10 cellular contexts compared by ENCODE assay signal in genomic region chr7:47536705-47537611, GRCh38. TPM values are rescaled to one million over a fixed set of nuclear protein-coding genes. Genes with fewer than 3 reads are reported as not detected.
A peak's percentile ranks its signal among the peaks of the same experiment; 100 is the strongest.
DNase-seq lines count a peak whose midpoint lies in the region; ATAC-seq and TF ChIP-seq lines count a peak whose summit lies in the region.
"Had no signal": no experiment of that assay in that cellular context is flagged by ENCODE, and none has a peak within 500 bp of the region (broad histone marks: within the 10 kb centered on the region; RNA-seq: fewer than 3 reads in every experiment).

No MANE protein-coding gene starts in this region.

- 8% methylated on average over 84 of the region's 94 CpGs for WGBS in mesenchymal stem cell
- 39 to 68% methylated on average over 23 to 46 of the region's 94 CpGs for WGBS in upper lobe of left lung, 2 donors

- H3K4me2 ChIP-seq in mesenchymal stem cell (ENCODE audit: low read length, poor library complexity, severe bottlenecking): peak overlapping the region; percentile 41

- peak overlapping the region; percentile 2 for H2AK5ac ChIP-seq in mesenchymal stem cell (ENCODE audit: low read length, severe bottlenecking)

- peaks cover 13% of the 10 kb centered on the region for H3K4me1 Mint-ChIP-seq in endothelial cell (ENCODE audit: unreplicated experiment)

- peak in 1 of 2 donors; percentile 81 for ATAC-seq in upper lobe of left lung (ENCODE audit: low FRiP score in 2 of 2)

- peak overlapping the region; percentile 85 for H4K91ac ChIP-seq in mesenchymal stem cell (ENCODE audit: low read length)

- no peak overlapping the region for H2BK5ac ChIP-seq in mesenchymal stem cell (ENCODE audit: low read depth, low read length, poor library complexity, severe bottlenecking)

- H3K79me1 ChIP-seq in mesenchymal stem cell (replicated peaks; ENCODE audit: low read length, poor library complexity, severe bottlenecking): peaks cover 19% of the 10 kb centered on the region

- peaks cover 0 to 16% of the 10 kb centered on the region in 2 experiments for H3K36me3 ChIP-seq in mesenchymal stem cell (ENCODE audit: control insufficient read depth in 1 of 2, insufficient read depth in 2 of 2, low read depth in 1 of 2, low read length in 2 of 2)
- H3K36me3 ChIP-seq in upper lobe of left lung: no peaks in the 10 kb centered on the region

- H2BK120ac ChIP-seq in mesenchymal stem cell (ENCODE audit: low read depth, low read length): peak overlapping the region; percentile 96

- no peaks in the 10 kb centered on the region for H3K9me3 ChIP-seq in mesenchymal stem cell (ENCODE audit: control insufficient read depth, low read length)
- H3K9me3 ChIP-seq in upper lobe of left lung: no peaks in the 10 kb centered on the region

- no peak overlapping the region for H2AFZ ChIP-seq in mesenchymal stem cell (ENCODE audit: low read depth, low read length)

- H3K4ac ChIP-seq in mesenchymal stem cell (ENCODE audit: low read depth in 1 of 2, low read length in 2 of 2): peak overlapping the region; percentile 50 to 94

- H3K27me3 ChIP-seq in mesenchymal stem cell (ENCODE audit: control insufficient read depth in 1 of 2, insufficient read depth in 1 of 2, low read length in 2 of 2) (peaks cover 0 to 65% of the 10 kb centered on the region in 2 experiments), upper lobe of left lung (no peaks in the 10 kb centered on the region)

- H3K18ac ChIP-seq in mesenchymal stem cell (ENCODE audit: low read depth in 1 of 2, low read length in 2 of 2): peak overlapping the region; percentile 49 to 100

- DNase-seq in NCI-H146 (lab: John Stamatoyannopoulos, UW): peak; percentile 52
- DNase-seq in NCI-H146 treated with DMSO at 0.1 percent for 48 hours (lab: John Stamatoyannopoulos, UW; ENCODE audit: unreplicated experiment): no peak
- DNase-seq in endothelial cell (ENCODE audit: low spot score): peak; percentile 25
- peak; percentile 78 for DNase-seq in mesenchymal stem cell
- peak; percentile 58 to 88 for DNase-seq in upper lobe of left lung
- no peak for DNase-seq in NCI-H1694 treated with DMSO at 0.1 percent for 48 hours (lab: John Stamatoyannopoulos, UW)
- DNase-seq in HuH-7.5 (ENCODE audit: low spot score): no peak
- no peak for DNase-seq in NCI-H1694 (lab: John Stamatoyannopoulos, UW)

- H2BK15ac ChIP-seq in mesenchymal stem cell (ENCODE audit: low read depth, poor library complexity, severe bottlenecking): peak overlapping the region; percentile 50

- H3K27ac Mint-ChIP-seq in endothelial cell (ENCODE audit: unreplicated experiment): no peak overlapping the region
- H3K27ac Mint-ChIP-seq: stimulated activated naive CD8-positive, alpha-beta T cell treated with anti-CD3 and anti-CD28 coated beads, Interleukin-15, Interleukin-2, amounts not matched to agents 100 ng/mL and 50 ng/mL, for 24 hours had no signal

- TF ChIP-seq CTCF in endothelial cell (IDR thresholded peaks at IDR 0.05; ENCODE audit: unreplicated experiment): no peak
- no peak for TF ChIP-seq CTCF in upper lobe of left lung (IDR thresholded peaks at IDR 0.05)

- no peaks in the 10 kb centered on the region for H3K36me3 Mint-ChIP-seq in endothelial cell (ENCODE audit: low read depth, unreplicated experiment)

- H3K23ac ChIP-seq in mesenchymal stem cell (ENCODE audit: low read length in 2 of 2): peak overlapping the region in 1 of 2 experiments; percentile 100

- H3K27me3 Mint-ChIP-seq in endothelial cell (ENCODE audit: unreplicated experiment): peaks cover 18% of the 10 kb centered on the region

- H3K4me3 ChIP-seq in mesenchymal stem cell (ENCODE audit: insufficient read depth in 1 of 2, low read depth in 1 of 2, low read length in 2 of 2) (peak overlapping the region; percentile 46 to 53), upper lobe of left lung (peak overlapping the region; percentile 9 to 54 (median 48))
- H3K4me3 ChIP-seq: BLaER1 treated with 17β-estradiol and CSF1 and Interleukin-3, amounts not matched to agents 10 nM and 100 nM had no signal

- peak overlapping the region; percentile 11 to 100 for H2BK12ac ChIP-seq in mesenchymal stem cell (ENCODE audit: low read length in 2 of 2)

- peak overlapping the region; percentile 84 for H3K4me3 Mint-ChIP-seq in endothelial cell (ENCODE audit: unreplicated experiment)
- H3K4me3 Mint-ChIP-seq: stimulated activated naive CD8-positive, alpha-beta T cell treated with anti-CD3 and anti-CD28 coated beads, Interleukin-15, Interleukin-2, amounts not matched to agents 100 ng/mL and 50 ng/mL, for 24 hours had no signal

- H4K8ac ChIP-seq in mesenchymal stem cell (ENCODE audit: low read length): peak overlapping the region; percentile 93

- H3K27ac ChIP-seq in mesenchymal stem cell (ENCODE audit: low read length, poor library complexity, severe bottlenecking): no peak overlapping the region
- H3K27ac ChIP-seq in upper lobe of left lung: peak overlapping the region in 3 of 4 donors; percentile 45 to 58 (median 48)
- H3K27ac ChIP-seq: BLaER1 treated with 17β-estradiol and CSF1 and Interleukin-3, amounts not matched to agents 10 nM and 100 nM had no signal

- no peak for TF ChIP-seq EP300 in upper lobe of left lung (IDR thresholded peaks at IDR 0.05)

- no peaks in the 10 kb centered on the region for H3K9me3 Mint-ChIP-seq in endothelial cell (ENCODE audit: unreplicated experiment)
- H3K9me3 Mint-ChIP-seq: stimulated activated naive CD8-positive, alpha-beta T cell treated with anti-CD3 and anti-CD28 coated beads, Interleukin-15, Interleukin-2, amounts not matched to agents 100 ng/mL and 50 ng/mL, for 24 hours had no signal

- H3K9ac ChIP-seq in mesenchymal stem cell (ENCODE audit: low read length): no peak overlapping the region

- no peak for TF ChIP-seq POLR2A in upper lobe of left lung (IDR thresholded peaks at IDR 0.05)

- peak overlapping the region in 1 of 2 experiments; percentile 100 for H3K14ac ChIP-seq in mesenchymal stem cell (ENCODE audit: low read length in 2 of 2)

- H3K4me1 ChIP-seq in mesenchymal stem cell (ENCODE audit: control insufficient read depth, insufficient read depth, low read depth, low read length) (peaks cover 46% of the 10 kb centered on the region), upper lobe of left lung (peaks cover 8 to 29% (median 21%) of the 10 kb centered on the region in 4 donors)

RNA-seq across cellular contexts. Expression of gene TNS3, which starts 45.0 kb away (rescaled TPM):
- total RNA-seq in endothelial cell (ENCODE audit: unreplicated experiment) (7.5 TPM), upper lobe of left lung (100 to 1,000 TPM in 5 of 6 donors, 10 to 100 TPM in 1; 90.6 to 266 (median 143) TPM)
- polyA plus RNA-seq in mesenchymal stem cell (2013, experiment 1 of 2): 142 TPM
- 136 TPM for polyA plus RNA-seq in mesenchymal stem cell (2013, experiment 2 of 2)

Comparison
In these comparisons a context has a peak if more than half of its experiments do, and no peak if none do; other contexts are left out.
1. DNase-seq: peak in NCI-H146 (single experiment), endothelial cell (single experiment), mesenchymal stem cell (single experiment) and upper lobe of left lung (2 of 2); none in NCI-H146 treated with DMSO at 0.1 percent for 48 hours (single experiment), NCI-H1694 treated with DMSO at 0.1 percent for 48 hours (single experiment), HuH-7.5 (single experiment) and NCI-H1694 (single experiment).
2. RNA of gene TNS3, which starts 45.0 kb away (total RNA-seq): 90.6 to 266 TPM in upper lobe of left lung; 7.5 TPM in endothelial cell (single experiment); every median in the first group is over 10 times any median in the second.